Comparison of ENCODE assay signal across 1 cellular context in the genomic region with DNA sequence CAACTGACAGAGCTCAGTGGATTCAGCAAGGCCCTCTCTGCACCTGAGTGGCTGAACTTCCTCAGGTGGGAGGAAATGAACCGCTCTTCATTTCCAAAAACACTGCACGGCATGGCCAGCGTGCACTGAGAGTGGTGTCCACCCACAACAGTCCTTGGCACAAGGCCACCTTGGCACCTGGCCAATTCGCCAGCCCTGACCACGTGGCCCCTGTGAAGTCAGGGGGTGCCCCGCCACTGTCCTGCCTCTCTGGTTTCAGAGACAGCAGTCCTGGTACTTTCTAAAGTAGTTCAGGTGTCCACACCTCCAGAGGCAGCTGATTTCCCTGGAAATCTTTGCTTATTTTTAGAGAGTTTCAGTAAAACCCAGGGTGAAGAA.
A peak's percentile ranks its signal among the peaks of the same experiment; 100 is the strongest.
TF ChIP-seq lines count a peak whose summit lies in the region.

No MANE protein-coding gene starts in this region.

TF ChIP-seq in K562, 482 proteins besides CTCF, POLR2A, EP300 and RAD21 (continued from another document):
- TF ChIP-seq ZSCAN32 (CRISPR knock-in tag; IDR thresholded peaks at IDR 0.05) (no peak), ZNF79 (CRISPR knock-in tag; IDR thresholded peaks at IDR 0.05; ENCODE audit: low read depth) (no peak), ZNF23 (CRISPR knock-in tag; IDR thresholded peaks at IDR 0.05) (no peak), ZNF778 (CRISPR knock-in tag; IDR thresholded peaks at IDR 0.05) (no peak), PHF21A (IDR thresholded peaks at IDR 0.05; ENCODE audit: borderline replicate concordance, low read depth) (no peak), GTF2B (IDR thresholded peaks at IDR 0.05; ENCODE audit: extremely low read depth, insufficient read length) (no peak), NFIC (IDR thresholded peaks at IDR 0.05) (peak; percentile 91)
